In the genomic region with DNA sequence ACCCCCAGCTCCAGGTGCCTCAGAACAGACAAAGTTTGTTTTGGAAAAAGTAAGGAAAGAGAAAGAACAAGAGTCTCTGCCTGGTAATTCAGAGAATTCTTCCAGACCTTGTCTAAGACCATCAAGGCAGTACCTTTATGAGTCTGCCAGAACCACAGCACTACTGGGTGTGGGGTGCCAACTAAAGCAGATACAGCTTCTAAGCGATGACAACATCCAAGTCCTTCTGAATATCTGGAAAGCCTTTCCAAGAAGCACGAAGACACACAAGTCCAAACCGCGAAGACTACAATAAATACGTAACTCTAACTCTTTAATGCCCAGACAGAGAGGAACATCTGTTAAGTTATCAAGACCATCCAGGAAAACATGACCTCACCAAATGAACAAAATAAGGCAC, we compare ENCODE assay signal across 12 cellular contexts.
"Had no signal": no experiment of that assay in that cellular context is flagged by ENCODE, and none has a peak within 500 bp of the region (broad histone marks: within the 10 kb centered on the region; RNA-seq: fewer than 3 reads in every experiment).

No MANE protein-coding gene starts in this region.

- DNase-seq: activated CD8-positive, alpha-beta memory T cell treated with anti-CD3 and anti-CD28 coated beads, Interleukin-2, amount 50 U/mL, for 4 hours; activated naive CD8-positive, alpha-beta T cell treated with anti-CD3 and anti-CD28 coated beads, Interleukin-2, amount 10 ng/mL, durations not matched to agents 7 days and 5 days; central memory CD4-positive, alpha-beta T cell; cortex of kidney; effector memory CD4-positive, alpha-beta T cell; foreskin fibroblast; immature natural killer cell; naive B cell; retina; trophoblast cell had no signal

- H3K9me3 Mint-ChIP-seq: activated naive CD8-positive, alpha-beta T cell treated with anti-CD3 and anti-CD28 coated beads, Interleukin-2, amount 10 ng/mL, durations not matched to agents 7 days and 5 days; immature natural killer cell had no signal

- H3K4me3 Mint-ChIP-seq: activated naive CD8-positive, alpha-beta T cell treated with anti-CD3 and anti-CD28 coated beads, Interleukin-2, amount 10 ng/mL, durations not matched to agents 7 days and 5 days; immature natural killer cell had no signal

- H3K27me3 Mint-ChIP-seq: activated naive CD8-positive, alpha-beta T cell treated with anti-CD3 and anti-CD28 coated beads, Interleukin-2, amount 10 ng/mL, durations not matched to agents 7 days and 5 days; naive B cell had no signal

- H3K27ac Mint-ChIP-seq: activated naive CD8-positive, alpha-beta T cell treated with anti-CD3 and anti-CD28 coated beads, Interleukin-2, amount 10 ng/mL, durations not matched to agents 7 days and 5 days had no signal

- H3K4me3 ChIP-seq: SK-N-MC, skin epidermis had no signal

- H3K4me1 Mint-ChIP-seq: activated naive CD8-positive, alpha-beta T cell treated with anti-CD3 and anti-CD28 coated beads, Interleukin-2, amount 10 ng/mL, durations not matched to agents 7 days and 5 days had no signal

- H3K27ac ChIP-seq: SK-N-MC, skin epidermis had no signal
